In genomic region chr3:111904376-111905241, GRCh38 we compare ENCODE assay signal across 9 cellular contexts.
A peak's percentile ranks its signal among the peaks of the same experiment; 100 is the strongest.
DNase-seq lines count a peak whose midpoint lies in the region; FAIRE-seq and TF ChIP-seq lines count a peak whose summit lies in the region.
"Had no signal": no experiment of that assay in that cellular context is flagged by ENCODE, and none has a peak within 500 bp of the region (broad histone marks: within the 10 kb centered on the region; RNA-seq: fewer than 3 reads in every experiment).

No MANE protein-coding gene starts in this region.

- no peak overlapping the region for H3K4me2 ChIP-seq in MM.1S (ENCODE audit: low read depth, low read length)

- H4K20me1 ChIP-seq in MM.1S (ENCODE audit: insufficient read depth, low read length): no peaks in the 10 kb centered on the region

- H3K9me3 ChIP-seq in MM.1S (replicated peaks; ENCODE audit: insufficient read depth, low read length): no peaks in the 10 kb centered on the region

- H2AFZ ChIP-seq in MM.1S (ENCODE audit: low read length): no peak overlapping the region

- peaks cover 9% of the 10 kb centered on the region; the same call in 1 of the 2 replicates for H3K4me1 ChIP-seq in MM.1S (ENCODE audit: low read length)

- FAIRE-seq in RCC 7860 (lab: Jason Lieb, UNC): peak; percentile 95
- FAIRE-seq: GM12878 had no signal

- no peaks in the 10 kb centered on the region for H3K9me2 ChIP-seq in MM.1S (replicated peaks; ENCODE audit: insufficient read depth, low read length)

- no peak overlapping the region for H3K9ac ChIP-seq in MM.1S (ENCODE audit: low read length)

- H3F3A ChIP-seq in MM.1S (ENCODE audit: insufficient read depth, low read length): 0 out of 2 replicates have a peak, but pooled peaks cover 4% of the 10 kb centered on the region

- no peaks in the 10 kb centered on the region for H3K27me3 ChIP-seq in MM.1S (replicated peaks; ENCODE audit: insufficient read depth, low read length)

- TF ChIP-seq CTCF in MM.1S (IDR thresholded peaks at IDR 0.05; ENCODE audit: low read length): no peak

- H3K27ac ChIP-seq in MM.1S (ENCODE audit: low read length): no peak overlapping the region

- H3K4me3 ChIP-seq in skeletal muscle cell (ENCODE audit: low read depth, low read length) (no peak overlapping the region), MM.1S (ENCODE audit: low read length) (no peak overlapping the region)
- H3K4me3 ChIP-seq: GM12878 had no signal

- DNase-seq in GM04504 (ENCODE audit: low read depth): peak; percentile 87
- DNase-seq in RCC 7860 (ENCODE audit: low spot score): peak; percentile 98
- DNase-seq in fibroblast of the conjunctiva (ENCODE audit: low read depth): peak; percentile 93
- DNase-seq in skeletal muscle cell (ENCODE audit: low read depth): peak; percentile 85
- DNase-seq in NCI-H1048 (lab: John Stamatoyannopoulos, UW): no peak
- DNase-seq in NCI-H1105 treated with DMSO at 0.1 percent for 48 hours (lab: John Stamatoyannopoulos, UW): no peak
- DNase-seq in MM.1S: no peak
- DNase-seq in NK-92 (lab: John Stamatoyannopoulos, UW; ENCODE audit: unreplicated experiment): no peak

- no peaks in the 10 kb centered on the region for H3K79me2 ChIP-seq in MM.1S (ENCODE audit: low read length)

- no peaks in the 10 kb centered on the region for H3K36me3 ChIP-seq in MM.1S (replicated peaks; ENCODE audit: insufficient read depth, low read length)

Comparison
In these comparisons a context has a peak if more than half of its experiments do, and no peak if none do; other contexts are left out.
1. DNase-seq: peak in GM04504 (single experiment), RCC 7860 (single experiment), fibroblast of the conjunctiva (single experiment) and skeletal muscle cell (single experiment); none in NCI-H1048 (single experiment), NCI-H1105 treated with DMSO at 0.1 percent for 48 hours (single experiment), MM.1S (single experiment) and NK-92 (single experiment).